In genomic region chr1:16048573-16049189, GRCh38 we compare ENCODE assay signal across 8 cellular contexts. TPM values are rescaled to one million over a fixed set of nuclear protein-coding genes. Genes with fewer than 3 reads are reported as not detected.
A peak's percentile ranks its signal among the peaks of the same experiment; 100 is the strongest.
DNase-seq lines count a peak whose midpoint lies in the region; ATAC-seq and TF ChIP-seq lines count a peak whose summit lies in the region.

No MANE protein-coding gene starts in this region.

- peaks cover 9% of the 10 kb centered on the region; the same call in 1 of the 2 replicates for H3K4me1 ChIP-seq in iPS DF 6.9 (ENCODE audit: control insufficient read depth, insufficient read depth, low read length)

- no peak overlapping the region for H3K27ac ChIP-seq in iPS DF 6.9 (ENCODE audit: low read length)

- H3K4me3 Mint-ChIP-seq in CD14-positive monocyte: peak overlapping the region; percentile 16 to 42
- no peak overlapping the region for H3K4me3 Mint-ChIP-seq in activated naive CD8-positive, alpha-beta T cell treated with anti-CD3 and anti-CD28 coated beads, Interleukin-2, amount 50 U/mL, for 24 hours

- no peak for ATAC-seq in activated naive CD8-positive, alpha-beta T cell treated with anti-CD3 and anti-CD28 coated beads, Interleukin-2, amount 50 U/mL, for 24 hours

- H3K4me3 ChIP-seq in iPS DF 6.9 (ENCODE audit: low read length): peak overlapping the region; percentile 24; the same call in 1 of the 2 replicates

- intact Hi-C loops in CD14-positive monocyte (cut with micrococcal nuclease): no loop called here

- H3K36me3 Mint-ChIP-seq in CD14-positive monocyte: no peaks in the 10 kb centered on the region
- no peaks in the 10 kb centered on the region for H3K36me3 Mint-ChIP-seq in activated naive CD8-positive, alpha-beta T cell treated with anti-CD3 and anti-CD28 coated beads, Interleukin-2, amount 50 U/mL, for 24 hours (ENCODE audit: low read depth)

- DNase-seq in CD14-positive monocyte (ENCODE audit: low spot score) (no peak), NCI-H1930 (lab: John Stamatoyannopoulos, UW) (peak; percentile 19 to 25), iPS DF 6.9 (ENCODE audit: low read depth, low spot score) (peak; percentile 74), DMS153 treated with DMSO at 0.1 percent for 48 hours (lab: John Stamatoyannopoulos, UW; ENCODE audit: unreplicated experiment) (no peak), SHP77 (lab: John Stamatoyannopoulos, UW) (no peak), hepatic stellate cell (ENCODE audit: low spot score) (no peak)
- DNase-seq in activated naive CD8-positive, alpha-beta T cell treated with anti-CD3 and anti-CD28 coated beads, Interleukin-2, amount 50 U/mL, for 24 hours: peak; percentile 22
- DNase-seq in stimulated activated CD4-positive, alpha-beta T cell treated with anti-CD3 and anti-CD28 coated beads, Interleukin-12 subunit alpha, Interleukin-12 subunit beta, amount 100 ng/mL, for 4 hours: peak; percentile 36

- no peak overlapping the region for H3K27ac Mint-ChIP-seq in CD14-positive monocyte
- H3K27ac Mint-ChIP-seq in activated naive CD8-positive, alpha-beta T cell treated with anti-CD3 and anti-CD28 coated beads, Interleukin-2, amount 50 U/mL, for 24 hours: no peak overlapping the region

- H3K27me3 Mint-ChIP-seq in CD14-positive monocyte (ENCODE audit: low read depth in 3 of 3): peaks cover 3 to 30% (median 5%) of the 10 kb centered on the region in 3 donors
- peaks cover 3% of the 10 kb centered on the region for H3K27me3 Mint-ChIP-seq in activated naive CD8-positive, alpha-beta T cell treated with anti-CD3 and anti-CD28 coated beads, Interleukin-2, amount 50 U/mL, for 24 hours

- no peaks in the 10 kb centered on the region for H3K36me3 ChIP-seq in iPS DF 6.9 (ENCODE audit: control insufficient read depth, insufficient read depth, low read length)

- TF ChIP-seq CTCF in CD14-positive monocyte (IDR thresholded peaks at IDR 0.05): no peak

- no CpG with 5 or more reads among the region's 25 CpGs for WGBS in iPS DF 6.9 (ENCODE audit: insufficient coverage, insufficient read length)

- peaks cover 0 to 3% (median 0%) of the 10 kb centered on the region in 7 donors for H3K9me3 Mint-ChIP-seq in CD14-positive monocyte
- H3K9me3 Mint-ChIP-seq in activated naive CD8-positive, alpha-beta T cell treated with anti-CD3 and anti-CD28 coated beads, Interleukin-2, amount 50 U/mL, for 24 hours: no peaks in the 10 kb centered on the region

- no peaks in the 10 kb centered on the region for H3K27me3 ChIP-seq in iPS DF 6.9 (ENCODE audit: control insufficient read depth, insufficient read depth, low read length)

- H3K4me1 Mint-ChIP-seq in CD14-positive monocyte: peaks cover 4% of the 10 kb centered on the region
- no peaks in the 10 kb centered on the region for H3K4me1 Mint-ChIP-seq in activated naive CD8-positive, alpha-beta T cell treated with anti-CD3 and anti-CD28 coated beads, Interleukin-2, amount 50 U/mL, for 24 hours

- H3K9me3 ChIP-seq in iPS DF 6.9 (ENCODE audit: control insufficient read depth, insufficient read depth, low read length): no peaks in the 10 kb centered on the region

RNA-seq across cellular contexts. Expression of gene CLCNKB, which starts 5.1 kb away (rescaled TPM):
- not detected for polyA plus RNA-seq in CD14-positive monocyte

RNA-seq across cellular contexts. Expression of gene FAM131C, which starts 24.8 kb away (rescaled TPM):
- polyA plus RNA-seq in CD14-positive monocyte: not detected

RNA-seq across cellular contexts. Expression of gene CLCNKA, which starts 26.8 kb away (rescaled TPM):
- not detected for polyA plus RNA-seq in CD14-positive monocyte

RNA-seq across cellular contexts. Expression of gene HSPB7, which starts 30.8 kb away (rescaled TPM):
- not detected for polyA plus RNA-seq in CD14-positive monocyte

RNA-seq across cellular contexts. Expression of gene SRARP, which starts 44.6 kb away (rescaled TPM):
- not detected for polyA plus RNA-seq in CD14-positive monocyte

Comparison
In these comparisons a context has a peak if more than half of its experiments do, and no peak if none do; other contexts are left out.
1. DNase-seq: peak in NCI-H1930 (2 of 2), activated naive CD8-positive, alpha-beta T cell treated with anti-CD3 and anti-CD28 coated beads, Interleukin-2, amount 50 U/mL, for 24 hours (single experiment), iPS DF 6.9 (single experiment) and stimulated activated CD4-positive, alpha-beta T cell treated with anti-CD3 and anti-CD28 coated beads, Interleukin-12 subunit alpha, Interleukin-12 subunit beta, amount 100 ng/mL, for 4 hours (single experiment); none in CD14-positive monocyte (single experiment), DMS153 treated with DMSO at 0.1 percent for 48 hours (single experiment), SHP77 (0 of 2) and hepatic stellate cell (single experiment).